Comparison of ENCODE assay signal across 8 cellular contexts in the genomic region with DNA sequence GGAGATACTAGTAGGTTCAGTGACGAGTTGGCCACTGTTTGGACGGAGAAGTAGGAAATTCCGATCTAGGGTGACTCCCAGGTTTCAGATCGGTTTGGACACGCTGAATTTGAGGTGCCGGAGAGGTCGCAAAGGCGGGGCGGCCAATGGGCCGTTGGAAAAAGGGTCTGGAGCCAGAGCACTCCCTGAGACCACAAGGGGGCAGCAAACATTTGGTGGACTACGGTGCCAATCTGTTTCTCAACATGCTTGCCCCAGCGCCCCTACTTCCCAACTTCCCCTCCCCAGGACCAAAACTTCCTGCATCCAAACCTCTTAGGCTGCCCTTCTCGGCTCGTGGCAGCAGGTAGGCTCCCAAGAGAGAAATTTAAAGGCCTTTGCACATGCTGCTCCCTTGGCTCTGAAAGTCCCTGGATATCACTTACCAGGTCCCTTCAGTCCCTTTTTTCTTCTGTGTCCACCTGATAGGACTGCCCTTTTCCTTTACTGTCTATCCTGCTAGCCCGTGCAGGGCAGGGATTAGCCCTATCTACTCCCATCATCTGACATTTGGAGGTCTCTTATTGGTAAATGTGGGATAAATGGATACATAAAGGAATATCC. TPM values are rescaled to one million over a fixed set of nuclear protein-coding genes. Genes with fewer than 3 reads are reported as not detected.
DNase-seq lines count a peak whose midpoint lies in the region; ATAC-seq and TF ChIP-seq lines count a peak whose summit lies in the region.

No MANE protein-coding gene starts in this region.

- ATAC-seq in HG03469 (IDR thresholded peaks at IDR 0.05; ENCODE audit: unreplicated experiment): no peak

- peak; percentile 76 for TF ChIP-seq CTCF in WI38 (IDR thresholded peaks at IDR 0.05; ENCODE audit: low read depth, low read length)
- peak; percentile 80 for TF ChIP-seq CTCF in smooth muscle cell (IDR thresholded peaks at IDR 0.05; ENCODE audit: borderline replicate concordance, insufficient read depth, poor library complexity, severe bottlenecking)

- peak overlapping the region; percentile 89 for H2AFZ ChIP-seq in smooth muscle cell (ENCODE audit: low read depth)

- peaks cover 19% of the 10 kb centered on the region for H3K4me1 ChIP-seq in CD4-positive, alpha-beta memory T cell (ENCODE audit: insufficient read depth, low read length)
- H3K4me1 ChIP-seq in smooth muscle cell (ENCODE audit: low read depth): peaks cover 10% of the 10 kb centered on the region

- DNase-seq in CD4-positive, alpha-beta memory T cell: peak; percentile 61 to 71 (median 66)
- DNase-seq in H7 (peak; percentile 91), NCI-H2171 (lab: John Stamatoyannopoulos, UW) (peak; percentile 19), islet precursor cell (peak; percentile 78), smooth muscle cell (lab: John Stamatoyannopoulos, UW; ENCODE audit: unreplicated experiment) (peak; percentile 39)
- DNase-seq in central memory CD4-positive, alpha-beta T cell: peak; percentile 57

- H3K27ac Mint-ChIP-seq in CD4-positive, alpha-beta memory T cell: peak overlapping the region; percentile 83 to 97 (median 96)

- H3K36me3 ChIP-seq in CD4-positive, alpha-beta memory T cell (ENCODE audit: insufficient read depth, low read length): peaks cover 34% of the 10 kb centered on the region
- no peaks in the 10 kb centered on the region for H3K36me3 ChIP-seq in H7 (replicated peaks; ENCODE audit: control insufficient read depth, insufficient read depth, low read length)
- H3K36me3 ChIP-seq in smooth muscle cell (ENCODE audit: low read depth): peaks cover 3% of the 10 kb centered on the region

- 4% methylated on average over 15 of the region's 15 CpGs for WGBS in smooth muscle cell (ENCODE audit: low lambda C conversion rate)

- H4K20me1 ChIP-seq in smooth muscle cell (ENCODE audit: low read depth): no peaks in the 10 kb centered on the region

- peaks cover 7% of the 10 kb centered on the region for H3F3A ChIP-seq in smooth muscle cell (ENCODE audit: low read depth)

- POLR2A ChIA-PET in CD4-positive, alpha-beta memory T cell (lab: Charles Lee; ENCODE audit: partially characterized antibody): interaction anchor here (0.8 to 4.4 kb wide), 8 partner anchors 7 to 90 kb away, joined by 3 to 106 read pairs (median 6); a partner anchor contains a TSS

- peak overlapping the region; percentile 87 to 99 (median 92) for H3K4me3 Mint-ChIP-seq in CD4-positive, alpha-beta memory T cell

- intact Hi-C loops in CD4-positive, alpha-beta memory T cell (cut with micrococcal nuclease): loop anchor here (1.0 to 5.0 kb wide), 9 partner anchors 7 to 796 kb away; a partner anchor contains a TSS

- H3K4me2 ChIP-seq in smooth muscle cell: peak overlapping the region; percentile 97

- H3K9ac ChIP-seq in smooth muscle cell (ENCODE audit: low read depth): peak overlapping the region; percentile 87

- no peaks in the 10 kb centered on the region for H3K9me3 ChIP-seq in CD4-positive, alpha-beta memory T cell (ENCODE audit: control insufficient read depth in 1 of 2, low read length in 2 of 2)
- no peaks in the 10 kb centered on the region for H3K9me3 ChIP-seq in smooth muscle cell (replicated peaks; ENCODE audit: low read depth)

- H3K27me3 ChIP-seq in CD4-positive, alpha-beta memory T cell (ENCODE audit: insufficient read depth, low read length): no peaks in the 10 kb centered on the region
- no peaks in the 10 kb centered on the region; the same call in 1 of the 2 replicates for H3K27me3 ChIP-seq in H7 (ENCODE audit: control insufficient read depth, insufficient read depth, low read length)
- no peaks in the 10 kb centered on the region for H3K27me3 ChIP-seq in smooth muscle cell (ENCODE audit: low read depth)

- H3K27ac ChIP-seq in CD4-positive, alpha-beta memory T cell (ENCODE audit: low read depth, low read length): peak overlapping the region; percentile 71
- H3K27ac ChIP-seq in smooth muscle cell (ENCODE audit: low read depth): peak overlapping the region; percentile 55

- no peaks in the 10 kb centered on the region for H3K9me3 Mint-ChIP-seq in CD4-positive, alpha-beta memory T cell

- no peaks in the 10 kb centered on the region for H3K27me3 Mint-ChIP-seq in CD4-positive, alpha-beta memory T cell

- CTCF ChIA-PET in CD4-positive, alpha-beta memory T cell (lab: Charles Lee; ENCODE audit: partially characterized antibody): interaction anchor here (0.6 to 8.4 kb wide), 10 partner anchors 7 to 89 kb away, joined by 3 to 235 read pairs (median 11); a partner anchor contains a TSS

- H3K4me3 ChIP-seq in CD4-positive, alpha-beta memory T cell (ENCODE audit: low read length in 2 of 2): peak overlapping the region; percentile 78 to 81
- H3K4me3 ChIP-seq in H7 (ENCODE audit: insufficient read depth, low read depth, low read length) (peak overlapping the region; percentile 79), WI38 (ENCODE audit: low read depth, low read length) (peak overlapping the region; percentile 76), smooth muscle cell (peak overlapping the region; percentile 82)

- H3K4me1 Mint-ChIP-seq in CD4-positive, alpha-beta memory T cell: peaks cover 7 to 35% (median 25%) of the 10 kb centered on the region in 4 donors

- H3K79me2 ChIP-seq in smooth muscle cell (ENCODE audit: low read depth): peaks cover 3% of the 10 kb centered on the region

- H3K36me3 Mint-ChIP-seq in CD4-positive, alpha-beta memory T cell: peaks cover 14 to 44% of the 10 kb centered on the region in 2 donors

RNA-seq across cellular contexts. Expression of a gene that starts 1.0 kb away (rescaled TPM):
- total RNA-seq in CD4-positive, alpha-beta memory T cell: 10 to 100 TPM; 28.5 to 28.9 TPM
- 10 to 100 TPM; 39.1 to 46.5 TPM for polyA plus RNA-seq in CD4-positive, alpha-beta memory T cell
- total RNA-seq in H7 (2014; rRNA removed; shearing (Covaris generic)): 41.5 and 46.0 TPM in 2 replicates
- total RNA-seq in smooth muscle cell: 10.9 and 11.3 TPM in 2 replicates
- polyA plus RNA-seq in smooth muscle cell: 20.9 and 27.5 TPM in 2 replicates

RNA-seq across cellular contexts. Expression of a gene that starts 7.4 kb away (rescaled TPM):
- total RNA-seq in CD4-positive, alpha-beta memory T cell: 10 to 100 TPM; 57.8 to 62.0 TPM
- 100 to 1,000 TPM; 112 to 144 TPM for polyA plus RNA-seq in CD4-positive, alpha-beta memory T cell
- total RNA-seq in H7 (2014; rRNA removed; shearing (Covaris generic)): 19.4 and 23.6 TPM in 2 replicates
- total RNA-seq in smooth muscle cell: 76.4 and 87.6 TPM in 2 replicates
- 142 and 164 TPM in 2 replicates for polyA plus RNA-seq in smooth muscle cell

RNA-seq across cellular contexts. Expression of a gene that starts 16.0 kb away (rescaled TPM):
- total RNA-seq in CD4-positive, alpha-beta memory T cell: not detected
- polyA plus RNA-seq in CD4-positive, alpha-beta memory T cell: not detected
- total RNA-seq in H7 (2014; rRNA removed; shearing (Covaris generic)): not detected in 2 replicates
- total RNA-seq in smooth muscle cell: not detected in 2 replicates
- 0.40 and 0.45 TPM in 2 replicates for polyA plus RNA-seq in smooth muscle cell

RNA-seq across cellular contexts. Expression of a gene that starts 23.4 kb away (rescaled TPM):
- total RNA-seq in CD4-positive, alpha-beta memory T cell: not detected
- polyA plus RNA-seq in CD4-positive, alpha-beta memory T cell: not detected
- 26.6 and 43.2 TPM in 2 replicates for total RNA-seq in H7 (2014; rRNA removed; shearing (Covaris generic))
- 4.3 and 8.6 TPM in 2 replicates for total RNA-seq in smooth muscle cell
- 16.4 and 17.8 TPM in 2 replicates for polyA plus RNA-seq in smooth muscle cell

RNA-seq across cellular contexts. Expression of a gene that starts 24.7 kb away (rescaled TPM):
- 10 to 100 TPM; 56.1 to 59.5 TPM for total RNA-seq in CD4-positive, alpha-beta memory T cell
- polyA plus RNA-seq in CD4-positive, alpha-beta memory T cell: 100 to 1,000 TPM; 126 to 193 TPM
- total RNA-seq in H7 (2014; rRNA removed; shearing (Covaris generic)): 117 and 138 TPM in 2 replicates
- total RNA-seq in smooth muscle cell: 99.6 and 105 TPM in 2 replicates
- polyA plus RNA-seq in smooth muscle cell: 152 and 192 TPM in 2 replicates

Comparison
In these comparisons a context has a peak if more than half of its experiments do, and no peak if none do; other contexts are left out.
1. DNase-seq: peak in every context shown above with its lines; median percentile 91 in H7; 78 in islet precursor cell; 66 in CD4-positive, alpha-beta memory T cell; 57 in central memory CD4-positive, alpha-beta T cell; 39 in smooth muscle cell; 19 in NCI-H2171.